11 cellular contexts compared by ENCODE assay signal in genomic region chr11:59152312-59152967, GRCh38.
DNase-seq lines count a peak whose midpoint lies in the region; ATAC-seq lines count a peak whose summit lies in the region.
"Had no signal": no experiment of that assay in that cellular context is flagged by ENCODE, and none has a peak within 500 bp of the region (broad histone marks: within the 10 kb centered on the region; RNA-seq: fewer than 3 reads in every experiment).

No MANE protein-coding gene starts in this region.

- peak; percentile 90 for ATAC-seq in GM21723 (IDR thresholded peaks at IDR 0.05; ENCODE audit: unreplicated experiment)
- peak; percentile 65 for ATAC-seq in HG03469 (IDR thresholded peaks at IDR 0.05; ENCODE audit: unreplicated experiment)
- peak; percentile 86 to 89 for ATAC-seq in stimulated activated naive B cell treated with anti-CD40 and anti-IgM and Interleukin-4, amounts not matched to agents 10 μg/mL and 1 μg/mL and 100 μg/mL, for 72 hours (replicated peaks)
- ATAC-seq: HCT116 had no signal

- no peaks in the 10 kb centered on the region for H3K9me3 ChIP-seq in HAP-1
- H3K9me3 ChIP-seq: BLaER1 had no signal

- in situ Hi-C loops in HAP-1 (cut with MboI; ENCODE audit: low sequenced_read_pairs), result no loop called here

- H3K9me3 Mint-ChIP-seq in activated naive CD4-positive, alpha-beta T cell treated with anti-CD3 and anti-CD28 coated beads, Interleukin-2, amount 50 U/mL, for 24 hours, result no peaks in the 10 kb centered on the region
- no peaks in the 10 kb centered on the region for H3K9me3 Mint-ChIP-seq in stimulated activated naive B cell treated with anti-CD40 and anti-IgM and Interleukin-4, amounts not matched to agents 10 μg/mL and 1 μg/mL and 100 μg/mL, for 72 hours

- no peaks in the 10 kb centered on the region for H3K4me1 ChIP-seq in HAP-1

- H3K4me3 Mint-ChIP-seq in activated naive CD4-positive, alpha-beta T cell treated with anti-CD3 and anti-CD28 coated beads, Interleukin-2, amount 50 U/mL, for 24 hours, result peak overlapping the region; percentile 31
- peak overlapping the region; percentile 65 to 83 for H3K4me3 Mint-ChIP-seq in stimulated activated naive B cell treated with anti-CD40 and anti-IgM and Interleukin-4, amounts not matched to agents 10 μg/mL and 1 μg/mL and 100 μg/mL, for 72 hours

- H3K27ac Mint-ChIP-seq in activated naive CD4-positive, alpha-beta T cell treated with anti-CD3 and anti-CD28 coated beads, Interleukin-2, amount 50 U/mL, for 24 hours, result peak overlapping the region; percentile 85
- H3K27ac Mint-ChIP-seq in stimulated activated naive B cell treated with anti-CD40 and anti-IgM and Interleukin-4, amounts not matched to agents 10 μg/mL and 1 μg/mL and 100 μg/mL, for 72 hours, result peak overlapping the region; percentile 82

- H3K27me3 ChIP-seq in HAP-1 (ENCODE audit: low read depth), result no peaks in the 10 kb centered on the region
- H3K27me3 ChIP-seq: BLaER1 had no signal

- H3K4me3 ChIP-seq in HAP-1, result no peak overlapping the region
- H3K4me3 ChIP-seq: BLaER1 had no signal

- peaks cover 6% of the 10 kb centered on the region for H3K36me3 ChIP-seq in HAP-1 (replicated peaks)

- DNase-seq in activated naive CD4-positive, alpha-beta T cell treated with anti-CD3 and anti-CD28 coated beads, Interleukin-2, amount 50 U/mL, for 16 hours, result no peak
- no peak for DNase-seq in stimulated activated naive B cell treated with anti-CD40 and anti-IgM and Interleukin-4, amounts not matched to agents 10 μg/mL and 1 μg/mL and 100 μg/mL, for 72 hours
- DNase-seq in HAP-1 (ENCODE audit: low spot score in 2 of 2) (no peak), RKO (ENCODE audit: low spot score) (no peak), T1000 (lab: John Stamatoyannopoulos, UW) (no peak)
- DNase-seq: NCI-H187 treated with DMSO at 0.1 percent for 48 hours had no signal

- H3K36me3 Mint-ChIP-seq in activated naive CD4-positive, alpha-beta T cell treated with anti-CD3 and anti-CD28 coated beads, Interleukin-2, amount 50 U/mL, for 24 hours, result peaks cover 6% of the 10 kb centered on the region
- peaks cover 4 to 16% of the 10 kb centered on the region in 2 donors for H3K36me3 Mint-ChIP-seq in stimulated activated naive B cell treated with anti-CD40 and anti-IgM and Interleukin-4, amounts not matched to agents 10 μg/mL and 1 μg/mL and 100 μg/mL, for 72 hours

- no peaks in the 10 kb centered on the region for H3K27me3 Mint-ChIP-seq in activated naive CD4-positive, alpha-beta T cell treated with anti-CD3 and anti-CD28 coated beads, Interleukin-2, amount 50 U/mL, for 24 hours
- H3K27me3 Mint-ChIP-seq in stimulated activated naive B cell treated with anti-CD40 and anti-IgM and Interleukin-4, amounts not matched to agents 10 μg/mL and 1 μg/mL and 100 μg/mL, for 72 hours, result no peaks in the 10 kb centered on the region

- H3K4me1 Mint-ChIP-seq in activated naive CD4-positive, alpha-beta T cell treated with anti-CD3 and anti-CD28 coated beads, Interleukin-2, amount 50 U/mL, for 24 hours, result peaks cover 15% of the 10 kb centered on the region
- H3K4me1 Mint-ChIP-seq in stimulated activated naive B cell treated with anti-CD40 and anti-IgM and Interleukin-4, amounts not matched to agents 10 μg/mL and 1 μg/mL and 100 μg/mL, for 72 hours, result peaks cover 23 to 40% of the 10 kb centered on the region in 2 donors
